ENCODE assay signal across 13 cellular contexts in genomic region chr19:5935473-5936307, GRCh38. TPM values are rescaled to one million over a fixed set of nuclear protein-coding genes. Genes with fewer than 3 reads are reported as not detected.
DNase-seq lines count a peak whose midpoint lies in the region; ATAC-seq, FAIRE-seq and TF ChIP-seq lines count a peak whose summit lies in the region.
"Had no signal": no experiment of that assay in that cellular context is flagged by ENCODE, and none has a peak within 500 bp of the region (broad histone marks: within the 10 kb centered on the region; RNA-seq: fewer than 3 reads in every experiment).

No MANE protein-coding gene starts in this region.

- ATAC-seq in HepG2, result no peak
- ATAC-seq in right lobe of liver, result no peak
- ATAC-seq in HG03095 (IDR thresholded peaks at IDR 0.05; ENCODE audit: unreplicated experiment), result no peak
- ATAC-seq in HG03097 (IDR thresholded peaks at IDR 0.05; ENCODE audit: low FRiP score, unreplicated experiment), result no peak
- ATAC-seq: effector memory CD8-positive, alpha-beta T cell had no signal

- WGBS in HepG2 (ENCODE audit: low lambda C conversion rate), result 97% methylated on average over 18 of the region's 25 CpGs
- WGBS in right lobe of liver (ENCODE audit: insufficient coverage, low coverage, low lambda C conversion rate, missing lambda C conversion rate), result 72% methylated on average over 7 of the region's 25 CpGs

- DNase-seq in HepG2 (ENCODE audit: low spot score) (no peak), right lobe of liver (no peak), fibroblast of lung (ENCODE audit: low read depth in 2 of 2) (no peak), osteocyte (ENCODE audit: extremely low spot score, unreplicated experiment) (no peak), kidney glomerular epithelial cell (lab: John Stamatoyannopoulos, UW) (no peak), HT-29 (ENCODE audit: low spot score) (no peak)
- DNase-seq: effector memory CD8-positive, alpha-beta T cell; midbrain; NCI-H345; upper lobe of left lung had no signal

- H3K4me2 ChIP-seq in HepG2 (ENCODE audit: low read depth, low read length) (no peak overlapping the region), fibroblast of lung (ENCODE audit: extremely low read depth, insufficient read depth, low read length) (peak overlapping the region; percentile 18)

- H3K4me3 ChIP-seq in HepG2 (replicated peaks in 1 of 3; ENCODE audit: insufficient read depth in 1 of 3, low read depth in 2 of 3, low read length in 3 of 3), result no peak overlapping the region
- H3K4me3 ChIP-seq in right lobe of liver, result no peak overlapping the region
- H3K4me3 ChIP-seq in fibroblast of lung (replicated peaks in 1 of 4; ENCODE audit: control extremely low read depth in 1 of 4, insufficient read depth in 1 of 4, low read depth in 3 of 4, low read length in 4 of 4), result peak overlapping the region in 2 of 4 experiments; percentile 11 to 25
- H3K4me3 ChIP-seq: upper lobe of left lung had no signal

- peaks cover 51 to 88% of the 10 kb centered on the region in 2 experiments for H3K36me3 ChIP-seq in HepG2 (replicated peaks in 1 of 2; ENCODE audit: control insufficient read depth in 1 of 2, insufficient read depth in 2 of 2, low read length in 2 of 2)
- H3K36me3 ChIP-seq in right lobe of liver, result peaks cover 0 to 25% (median 3%) of the 10 kb centered on the region in 4 donors
- peaks cover 11% of the 10 kb centered on the region for H3K36me3 ChIP-seq in fibroblast of lung (ENCODE audit: control insufficient read depth, insufficient read depth, low read length)

- no peaks in the 10 kb centered on the region for H3K27me3 Mint-ChIP-seq in osteocyte (ENCODE audit: unreplicated experiment)
- H3K27me3 Mint-ChIP-seq: effector memory CD8-positive, alpha-beta T cell had no signal

- peaks cover 41% of the 10 kb centered on the region for H3K79me2 ChIP-seq in HepG2 (ENCODE audit: insufficient read depth, low read length)
- peaks cover 14% of the 10 kb centered on the region for H3K79me2 ChIP-seq in fibroblast of lung (ENCODE audit: control insufficient read depth, insufficient read depth, low read length)

- H3K4me3 Mint-ChIP-seq in osteocyte (ENCODE audit: unreplicated experiment), result peak overlapping the region; percentile 60
- H3K4me3 Mint-ChIP-seq: effector memory CD8-positive, alpha-beta T cell had no signal

- POLR2A ChIA-PET in HepG2 (lab: Yijun Ruan, JAX), result no interaction called here

- BruUV-seq in HepG2 (replicated peaks; lab: Mats Ljungman, UMichigan), result no TSS peak

- H2AFZ ChIP-seq in HepG2 (ENCODE audit: low read length) (no peak overlapping the region), fibroblast of lung (ENCODE audit: low read length) (no peak overlapping the region)

- TF ChIP-seq EP300 in HepG2 (IDR thresholded peaks at IDR 0.05; ENCODE audit: low read depth in 2 of 2, low read length in 2 of 2) (no peak), HepG2 (CRISPR knock-in tag; IDR thresholded peaks at IDR 0.05; ENCODE audit: borderline replicate concordance) (no peak)

- FAIRE-seq in HepG2 (lab: Jason Lieb, UNC), result no peak
- FAIRE-seq: RCC 7860 had no signal

- H3K36me3 Mint-ChIP-seq in osteocyte (ENCODE audit: unreplicated experiment), result peaks cover 17% of the 10 kb centered on the region

- no peak for TF ChIP-seq RAD21 in HepG2 (CRISPR knock-in tag; IDR thresholded peaks at IDR 0.05)

- H3K27me3 ChIP-seq in HepG2 (ENCODE audit: control insufficient read depth in 1 of 2, insufficient read depth in 2 of 2, low read length in 2 of 2) (no peaks in the 10 kb centered on the region), right lobe of liver (no peaks in the 10 kb centered on the region), fibroblast of lung (ENCODE audit: control insufficient read depth, insufficient read depth, low read length) (no peaks in the 10 kb centered on the region)
- H3K27me3 ChIP-seq: upper lobe of left lung had no signal

- TF ChIP-seq CTCF in HepG2 (CRISPR knock-in tag; IDR thresholded peaks at IDR 0.05), result no peak
- TF ChIP-seq CTCF in right lobe of liver (IDR thresholded peaks at IDR 0.05), result no peak
- no peak for TF ChIP-seq CTCF in fibroblast of lung (conservative IDR thresholded peaks at IDR 0.05 in 1 of 2, IDR thresholded peaks at IDR 0.05 in 1 of 2; ENCODE audit: low read depth in 1 of 2, low read length in 2 of 2)
- TF ChIP-seq CTCF in osteocyte (IDR thresholded peaks at IDR 0.05), result no peak

- CTCF ChIA-PET in HepG2 (lab: Yijun Ruan, JAX; ENCODE audit: low intra/inter-chr PET ratio, low total read pairs), result no interaction called here

- H3K9me3 ChIP-seq in HepG2 (ENCODE audit: low read length) (no peaks in the 10 kb centered on the region), right lobe of liver (no peaks in the 10 kb centered on the region), fibroblast of lung (ENCODE audit: control insufficient read depth, insufficient read depth, low read depth, low read length) (no peaks in the 10 kb centered on the region)
- H3K9me3 ChIP-seq: upper lobe of left lung had no signal

- peaks cover 34% of the 10 kb centered on the region for H3K4me1 Mint-ChIP-seq in osteocyte (ENCODE audit: unreplicated experiment)

- H3K4me1 ChIP-seq in HepG2 (ENCODE audit: insufficient read depth, low read length), result no peaks in the 10 kb centered on the region
- peaks cover 0 to 28% (median 14%) of the 10 kb centered on the region in 4 donors for H3K4me1 ChIP-seq in right lobe of liver
- H3K4me1 ChIP-seq in fibroblast of lung (ENCODE audit: control insufficient read depth, extremely low read depth, insufficient read depth, low read length), result peaks cover 28% of the 10 kb centered on the region

- intact Hi-C loops in HepG2 (cut with micrococcal nuclease; ENCODE audit: unreplicated experiment) (no loop called here), right lobe of liver (cut with DNase I) (no loop called here)

- H3K9me3 Mint-ChIP-seq in osteocyte (ENCODE audit: unreplicated experiment), result no peaks in the 10 kb centered on the region
- H3K9me3 Mint-ChIP-seq: effector memory CD8-positive, alpha-beta T cell had no signal

- no peak overlapping the region for H3K27ac ChIP-seq in HepG2 (ENCODE audit: extremely low read length, insufficient read depth, low read length)
- peak overlapping the region in 1 of 3 donors; percentile 80 for H3K27ac ChIP-seq in right lobe of liver
- H3K27ac ChIP-seq in fibroblast of lung (ENCODE audit: insufficient read depth, low read length), result peak overlapping the region; percentile 82

- H3K9ac ChIP-seq in HepG2 (ENCODE audit: insufficient read depth, low read depth, low read length) (no peak overlapping the region), fibroblast of lung (ENCODE audit: insufficient read depth, low read length) (no peak overlapping the region)

- H3K27ac Mint-ChIP-seq in osteocyte (ENCODE audit: unreplicated experiment), result peak overlapping the region; percentile 96

- H4K20me1 ChIP-seq in HepG2 (ENCODE audit: insufficient read depth, low read length) (peaks cover 48% of the 10 kb centered on the region; the same call in 1 of the 2 replicates), fibroblast of lung (ENCODE audit: control insufficient read depth, extremely low read depth, insufficient read depth, low read length) (no peaks in the 10 kb centered on the region)

- in situ Hi-C loops in HepG2 (cut with HindIII; ENCODE audit: extremely low pct_ligation_motif_present, low pct_unique_long_range_greater_than_20kb), result no loop called here

- no peak for TF ChIP-seq POLR2A in HepG2 (IDR thresholded peaks at IDR 0.05; ENCODE audit: insufficient read depth in 1 of 2, low read depth in 2 of 2, low read length in 2 of 2)
- no peak for TF ChIP-seq POLR2A in right lobe of liver (IDR thresholded peaks at IDR 0.05)

RNA-seq across cellular contexts. Expression of gene CAPS, which starts 21.6 kb away (rescaled TPM):
- total RNA-seq in HepG2 (2016; rRNA removed; fragmentation: Illumina TruSeq; extraction: Trizol) (1.7 and 3.1 TPM in 2 replicates), right lobe of liver (1 to 10 TPM; 1.1 to 7.9 (median 5.0) TPM), fibroblast of lung (2.6 and 7.3 TPM in 2 replicates), osteocyte (14.4 and 15.6 TPM in 2 replicates)
- 0.40 and 0.53 TPM in 2 replicates for total RNA-seq in HepG2 (2016; cell fraction: cytosol; rRNA removed; fragmentation: Illumina TruSeq; extraction: Trizol; ENCODE audit: low read depth)
- total RNA-seq in HepG2 (2016; cell fraction: insoluble cytoplasmic fraction; rRNA removed; fragmentation: Illumina TruSeq; extraction: Trizol), result 1.1 and 3.0 TPM in 2 replicates
- 1.2 and 1.4 TPM in 2 replicates for total RNA-seq in HepG2 (2016; cell fraction: membrane; rRNA removed; fragmentation: Illumina TruSeq; extraction: Trizol)
- 2.6 and 2.9 TPM in 2 replicates for total RNA-seq in HepG2 (2016; cell fraction: nucleus; rRNA removed; fragmentation: Illumina TruSeq; extraction: Trizol)
- polyA plus RNA-seq in HepG2 (2011; rRNA removed) (3.1 and 4.5 TPM in 2 replicates), fibroblast of lung (0.77 and 1.6 TPM in 2 replicates)
- polyA plus RNA-seq in HepG2 (2011; cell fraction: cytosol; rRNA removed), result 2.9 and 3.5 TPM in 2 replicates
- 19.5 and 22.9 TPM in 2 replicates for polyA plus RNA-seq in HepG2 (2011; cell fraction: nucleus; rRNA removed)
- 1.8 and 1.9 TPM in 2 replicates for polyA plus RNA-seq in HepG2 (2012)
- 0.40 and 0.43 TPM in 2 replicates for polyA plus RNA-seq in HepG2 (2016; cell fraction: cytosol; fragmentation: Illumina TruSeq; extraction: Trizol; ENCODE audit: low read depth)
- polyA plus RNA-seq in HepG2 (2016; cell fraction: insoluble cytoplasmic fraction; fragmentation: Illumina TruSeq; extraction: Trizol; ENCODE audit: low read depth), result 1.1 and 1.4 TPM in 2 replicates
- 0.61 and 0.87 TPM in 2 replicates for polyA plus RNA-seq in HepG2 (2016; cell fraction: membrane; fragmentation: Illumina TruSeq; extraction: Trizol; ENCODE audit: low read depth)
- 10.1 and 13.8 TPM in 2 replicates for polyA plus RNA-seq in HepG2 (2016; cell fraction: nucleus; fragmentation: Illumina TruSeq; extraction: Trizol; ENCODE audit: insufficient read depth, low read depth)
- 0.28 and 3.1 TPM in 2 replicates for polyA minus RNA-seq in HepG2 (2011; rRNA and poly(A)+ RNA removed; ENCODE audit: low replicate concordance)
- polyA minus RNA-seq in HepG2 (2011; cell fraction: cytosol; rRNA and poly(A)+ RNA removed), result 0.40 and 1.1 TPM in 2 replicates
- polyA minus RNA-seq in HepG2 (2011; cell fraction: nucleus; rRNA and poly(A)+ RNA removed), result 3.0 and 3.1 TPM in 2 replicates
- polyA plus RNA-seq in fibroblast of lung (2012), result 1.5 and 3.1 TPM in 2 replicates
- 0.33 and 0.47 TPM in 2 replicates for polyA minus RNA-seq in fibroblast of lung (ENCODE audit: low replicate concordance)
- total RNA-seq in HT-29 (2014; rRNA removed; shearing (Covaris generic)), result 13.9 and 20.1 TPM in 2 replicates

RNA-seq across cellular contexts. Expression of gene VMAC, which starts 31.0 kb away (rescaled TPM):
- total RNA-seq in HepG2 (2016; rRNA removed; fragmentation: Illumina TruSeq; extraction: Trizol) (1.2 and 2.4 TPM in 2 replicates), right lobe of liver (1 to 10 TPM; 1.7 to 3.9 (median 2.8) TPM), fibroblast of lung (6.4 and 8.3 TPM in 2 replicates), osteocyte (10.0 and 10.7 TPM in 2 replicates)
- 1.2 and 2.0 TPM in 2 replicates for total RNA-seq in HepG2 (2016; cell fraction: cytosol; rRNA removed; fragmentation: Illumina TruSeq; extraction: Trizol; ENCODE audit: low read depth)
- 1.1 and 2.6 TPM in 2 replicates for total RNA-seq in HepG2 (2016; cell fraction: insoluble cytoplasmic fraction; rRNA removed; fragmentation: Illumina TruSeq; extraction: Trizol)
- 1.6 and 2.0 TPM in 2 replicates for total RNA-seq in HepG2 (2016; cell fraction: membrane; rRNA removed; fragmentation: Illumina TruSeq; extraction: Trizol)
- total RNA-seq in HepG2 (2016; cell fraction: nucleus; rRNA removed; fragmentation: Illumina TruSeq; extraction: Trizol), result 2.4 and 2.8 TPM in 2 replicates
- polyA plus RNA-seq in HepG2 (2011; rRNA removed) (2.4 and 3.1 TPM in 2 replicates), fibroblast of lung (1.1 and 1.7 TPM in 2 replicates)
- polyA plus RNA-seq in HepG2 (2011; cell fraction: cytosol; rRNA removed), result 1.3 and 1.9 TPM in 2 replicates
- 12.9 and 13.7 TPM in 2 replicates for polyA plus RNA-seq in HepG2 (2011; cell fraction: nucleus; rRNA removed)
- 0.61 and 1.0 TPM in 2 replicates for polyA plus RNA-seq in HepG2 (2012)
- polyA plus RNA-seq in HepG2 (2016; cell fraction: cytosol; fragmentation: Illumina TruSeq; extraction: Trizol; ENCODE audit: low read depth), result 0.49 and 0.65 TPM in 2 replicates
- polyA plus RNA-seq in HepG2 (2016; cell fraction: insoluble cytoplasmic fraction; fragmentation: Illumina TruSeq; extraction: Trizol; ENCODE audit: low read depth), result 0.78 and 1.4 TPM in 2 replicates
- polyA plus RNA-seq in HepG2 (2016; cell fraction: membrane; fragmentation: Illumina TruSeq; extraction: Trizol; ENCODE audit: low read depth), result 0.82 and 0.91 TPM in 2 replicates
- polyA plus RNA-seq in HepG2 (2016; cell fraction: nucleus; fragmentation: Illumina TruSeq; extraction: Trizol; ENCODE audit: insufficient read depth, low read depth), result 4.8 and 5.0 TPM in 2 replicates
- polyA minus RNA-seq in HepG2 (2011; rRNA and poly(A)+ RNA removed; ENCODE audit: low replicate concordance), result 0.33 and 2.8 TPM in 2 replicates
- 0.59 and 1.2 TPM in 2 replicates for polyA minus RNA-seq in HepG2 (2011; cell fraction: cytosol; rRNA and poly(A)+ RNA removed)
- 3.7 and 4.2 TPM in 2 replicates for polyA minus RNA-seq in HepG2 (2011; cell fraction: nucleus; rRNA and poly(A)+ RNA removed)
- polyA plus RNA-seq in fibroblast of lung (2012), result 1.0 and 1.3 TPM in 2 replicates
- polyA minus RNA-seq in fibroblast of lung (ENCODE audit: low replicate concordance), result 1.5 and 2.4 TPM in 2 replicates
- 3.5 and 6.0 TPM in 2 replicates for total RNA-seq in HT-29 (2014; rRNA removed; shearing (Covaris generic))

RNA-seq across cellular contexts. Expression of gene NDUFA11, which starts 32.1 kb away (rescaled TPM):
- total RNA-seq in HepG2 (2016; rRNA removed; fragmentation: Illumina TruSeq; extraction: Trizol), result 378 and 396 TPM in 2 replicates
- 206 and 277 TPM in 2 replicates for total RNA-seq in HepG2 (2016; cell fraction: cytosol; rRNA removed; fragmentation: Illumina TruSeq; extraction: Trizol; ENCODE audit: low read depth)
- 384 and 456 TPM in 2 replicates for total RNA-seq in HepG2 (2016; cell fraction: insoluble cytoplasmic fraction; rRNA removed; fragmentation: Illumina TruSeq; extraction: Trizol)
- total RNA-seq in HepG2 (2016; cell fraction: membrane; rRNA removed; fragmentation: Illumina TruSeq; extraction: Trizol), result 192 and 280 TPM in 2 replicates
- 124 and 130 TPM in 2 replicates for total RNA-seq in HepG2 (2016; cell fraction: nucleus; rRNA removed; fragmentation: Illumina TruSeq; extraction: Trizol)
- polyA plus RNA-seq in HepG2 (2011; rRNA removed), result 286 and 302 TPM in 2 replicates
- polyA plus RNA-seq in HepG2 (2011; cell fraction: cytosol; rRNA removed), result 407 and 879 TPM in 2 replicates
- 341 and 384 TPM in 2 replicates for polyA plus RNA-seq in HepG2 (2011; cell fraction: nucleus; rRNA removed)
- polyA plus RNA-seq in HepG2 (2012), result 182 and 188 TPM in 2 replicates
- 245 and 314 TPM in 2 replicates for polyA plus RNA-seq in HepG2 (2016; cell fraction: cytosol; fragmentation: Illumina TruSeq; extraction: Trizol; ENCODE audit: low read depth)
- 420 and 459 TPM in 2 replicates for polyA plus RNA-seq in HepG2 (2016; cell fraction: insoluble cytoplasmic fraction; fragmentation: Illumina TruSeq; extraction: Trizol; ENCODE audit: low read depth)
- 204 and 246 TPM in 2 replicates for polyA plus RNA-seq in HepG2 (2016; cell fraction: membrane; fragmentation: Illumina TruSeq; extraction: Trizol; ENCODE audit: low read depth)
- polyA plus RNA-seq in HepG2 (2016; cell fraction: nucleus; fragmentation: Illumina TruSeq; extraction: Trizol; ENCODE audit: insufficient read depth, low read depth), result 232 and 235 TPM in 2 replicates
- 32.1 and 88.3 TPM in 2 replicates for polyA minus RNA-seq in HepG2 (2011; rRNA and poly(A)+ RNA removed; ENCODE audit: low replicate concordance)
- polyA minus RNA-seq in HepG2 (2011; cell fraction: cytosol; rRNA and poly(A)+ RNA removed), result 38.6 and 41.0 TPM in 2 replicates
- polyA minus RNA-seq in HepG2 (2011; cell fraction: nucleus; rRNA and poly(A)+ RNA removed), result 16.5 and 21.2 TPM in 2 replicates
- 100 to 1,000 TPM; 108 to 161 (median 157) TPM for total RNA-seq in right lobe of liver
- total RNA-seq in fibroblast of lung, result 212 and 271 TPM in 2 replicates
- 271 and 332 TPM in 2 replicates for polyA plus RNA-seq in fibroblast of lung
- polyA plus RNA-seq in fibroblast of lung (2012), result 391 and 411 TPM in 2 replicates
- polyA minus RNA-seq in fibroblast of lung (ENCODE audit: low replicate concordance), result 60.7 and 77.6 TPM in 2 replicates
- total RNA-seq in osteocyte, result 253 and 259 TPM in 2 replicates
- total RNA-seq in HT-29 (2014; rRNA removed; shearing (Covaris generic)), result 265 and 313 TPM in 2 replicates

RNA-seq across cellular contexts. Expression of gene RANBP3, which starts 42.2 kb away (rescaled TPM):
- total RNA-seq in HepG2 (2016; rRNA removed; fragmentation: Illumina TruSeq; extraction: Trizol) (37.2 and 39.5 TPM in 2 replicates), right lobe of liver (10 to 100 TPM; 21.7 to 49.5 (median 24.5) TPM), fibroblast of lung (32.1 and 39.8 TPM in 2 replicates), osteocyte (74.9 and 81.9 TPM in 2 replicates)
- total RNA-seq in HepG2 (2016; cell fraction: cytosol; rRNA removed; fragmentation: Illumina TruSeq; extraction: Trizol; ENCODE audit: low read depth), result 15.1 and 18.2 TPM in 2 replicates
- 27.1 and 40.8 TPM in 2 replicates for total RNA-seq in HepG2 (2016; cell fraction: insoluble cytoplasmic fraction; rRNA removed; fragmentation: Illumina TruSeq; extraction: Trizol)
- total RNA-seq in HepG2 (2016; cell fraction: membrane; rRNA removed; fragmentation: Illumina TruSeq; extraction: Trizol), result 19.4 and 20.4 TPM in 2 replicates
- total RNA-seq in HepG2 (2016; cell fraction: nucleus; rRNA removed; fragmentation: Illumina TruSeq; extraction: Trizol), result 47.7 and 56.8 TPM in 2 replicates
- polyA plus RNA-seq in HepG2 (2011; rRNA removed) (149 and 151 TPM in 2 replicates), fibroblast of lung (59.4 and 72.9 TPM in 2 replicates)
- polyA plus RNA-seq in HepG2 (2011; cell fraction: cytosol; rRNA removed), result 91.7 and 149 TPM in 2 replicates
- 233 and 293 TPM in 2 replicates for polyA plus RNA-seq in HepG2 (2011; cell fraction: nucleus; rRNA removed)
- polyA plus RNA-seq in HepG2 (2012), result 62.1 and 64.6 TPM in 2 replicates
- polyA plus RNA-seq in HepG2 (2016; cell fraction: cytosol; fragmentation: Illumina TruSeq; extraction: Trizol; ENCODE audit: low read depth), result 10.3 and 11.7 TPM in 2 replicates
- 53.5 and 62.0 TPM in 2 replicates for polyA plus RNA-seq in HepG2 (2016; cell fraction: insoluble cytoplasmic fraction; fragmentation: Illumina TruSeq; extraction: Trizol; ENCODE audit: low read depth)
- 18.2 and 24.3 TPM in 2 replicates for polyA plus RNA-seq in HepG2 (2016; cell fraction: membrane; fragmentation: Illumina TruSeq; extraction: Trizol; ENCODE audit: low read depth)
- 127 and 170 TPM in 2 replicates for polyA plus RNA-seq in HepG2 (2016; cell fraction: nucleus; fragmentation: Illumina TruSeq; extraction: Trizol; ENCODE audit: insufficient read depth, low read depth)
- polyA minus RNA-seq in HepG2 (2011; rRNA and poly(A)+ RNA removed; ENCODE audit: low replicate concordance), result 43.2 and 193 TPM in 2 replicates
- polyA minus RNA-seq in HepG2 (2011; cell fraction: cytosol; rRNA and poly(A)+ RNA removed), result 76.9 and 86.6 TPM in 2 replicates
- 74.3 and 80.3 TPM in 2 replicates for polyA minus RNA-seq in HepG2 (2011; cell fraction: nucleus; rRNA and poly(A)+ RNA removed)
- 64.1 and 75.1 TPM in 2 replicates for polyA plus RNA-seq in fibroblast of lung (2012)
- 72.2 and 78.5 TPM in 2 replicates for polyA minus RNA-seq in fibroblast of lung (ENCODE audit: low replicate concordance)
- total RNA-seq in HT-29 (2014; rRNA removed; shearing (Covaris generic)), result 62.1 and 79.3 TPM in 2 replicates
